Comparison of ENCODE assay signal across 6 cellular contexts in the genomic region with DNA sequence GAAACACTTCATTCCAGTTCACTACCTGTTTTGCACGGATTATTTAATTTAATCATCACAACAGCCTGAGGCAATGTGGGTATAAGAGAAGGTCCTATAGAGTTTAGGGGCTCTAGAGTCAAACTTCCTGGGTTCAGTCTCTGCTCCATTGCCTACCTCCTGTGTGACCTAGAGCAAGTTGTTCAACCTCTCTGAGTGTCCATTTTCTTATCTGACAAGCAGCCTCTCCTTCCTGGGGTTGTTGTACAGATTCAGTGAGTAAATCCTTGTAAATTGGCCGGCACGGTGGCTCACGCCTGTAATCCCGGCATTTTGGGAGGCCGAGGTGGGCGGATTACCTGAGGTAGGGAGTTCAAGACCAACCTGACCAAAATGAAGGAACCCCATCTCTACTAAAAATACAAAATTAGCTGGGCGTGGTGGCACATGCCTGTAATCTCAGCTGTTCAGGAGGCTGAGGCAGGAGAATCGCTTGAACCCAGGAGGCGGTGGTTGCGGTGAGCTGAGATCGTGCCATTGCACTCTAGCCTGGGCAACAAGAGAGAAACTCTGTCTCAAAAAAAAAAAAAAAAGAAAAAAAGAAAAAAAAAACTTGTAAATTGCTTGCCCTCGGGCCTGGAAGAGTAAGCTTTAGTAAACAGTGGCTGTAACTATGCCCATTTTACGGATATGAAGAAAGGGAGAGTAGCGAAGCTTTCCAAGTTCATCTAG. TPM values are rescaled to one million over a fixed set of nuclear protein-coding genes. Genes with fewer than 3 reads are reported as not detected.
DNase-seq lines count a peak whose midpoint lies in the region; ATAC-seq, FAIRE-seq and TF ChIP-seq lines count a peak whose summit lies in the region.
"Not testable (repeated sequence)": the region's sequence is repeated elsewhere in the genome, so short reads cannot be mapped to it uniquely, and the experiment has no call there.

No MANE protein-coding gene starts in this region.

- H4K8ac ChIP-seq in trophoblast cell (ENCODE audit: low read depth, low read length) = not testable (repeated sequence)

- H3K4me1 Mint-ChIP-seq in neural crest cell = peaks cover 22% of the 10 kb centered on the region

- H3K9me3 Mint-ChIP-seq in neural crest cell = not testable (repeated sequence)

- H2AK5ac ChIP-seq in trophoblast cell (ENCODE audit: low read length) = not testable (repeated sequence)

- H3K79me1 ChIP-seq in trophoblast cell (ENCODE audit: low read length) = not testable (repeated sequence)

- H3K27ac ChIP-seq in BLaER1; HEK293 (ENCODE audit: extremely low read depth, low read depth, low read length); OCI-LY7 (ENCODE audit: low read depth, low read length, poor library complexity, severe bottlenecking); K562 (ENCODE audit: extremely low read depth, low read depth, low read length); trophoblast cell (ENCODE audit: low read depth, low read length): not testable (repeated sequence)

- H3K27me3 ChIP-seq in BLaER1; K562 (ENCODE audit: control insufficient read depth in 2 of 2, insufficient read depth in 2 of 2, low read length in 2 of 2); trophoblast cell (ENCODE audit: insufficient read depth, low read length): not testable (repeated sequence)

- not testable (repeated sequence) for H3K79me2 ChIP-seq in OCI-LY7 (ENCODE audit: insufficient read depth, low read depth, low read length); K562 (ENCODE audit: control insufficient read depth, insufficient read depth, low read length); trophoblast cell (ENCODE audit: control insufficient read depth, insufficient read depth, low read length, poor library complexity)

- not testable (repeated sequence) for H3K9me2 ChIP-seq in OCI-LY7 (ENCODE audit: insufficient read depth, low read length)

- H3K4me3 Mint-ChIP-seq in neural crest cell = not testable (repeated sequence)

- not testable (repeated sequence) for ATAC-seq in K562

- not testable (repeated sequence) for DNase-seq in OCI-LY7 (ENCODE audit: low spot score); K562 (ENCODE audit: extremely low read depth in 1 of 4, low spot score in 3 of 4); neural crest cell (ENCODE audit: low read depth, low spot score); trophoblast cell

- not testable (repeated sequence) for H3K4me3 ChIP-seq in BLaER1; HEK293 (ENCODE audit: low read depth, low read length); OCI-LY7 (ENCODE audit: low read depth, low read length, poor library complexity, severe bottlenecking); K562; trophoblast cell (ENCODE audit: low read depth, low read length)

- H3K23ac ChIP-seq in trophoblast cell (ENCODE audit: low read length) = not testable (repeated sequence)

- H3K9ac ChIP-seq in BLaER1; K562 (ENCODE audit: insufficient read depth in 1 of 2, low read depth in 2 of 2, low read length in 2 of 2); trophoblast cell (ENCODE audit: low read length): not testable (repeated sequence)

- FAIRE-seq in K562 (lab: Jason Lieb, UNC) = peak; percentile 54

- H4K20me1 ChIP-seq in BLaER1; OCI-LY7 (ENCODE audit: insufficient read depth, low read length); K562 (replicated peaks; ENCODE audit: control insufficient read depth, insufficient read depth, low read length): not testable (repeated sequence)

- not testable (repeated sequence) for BruUV-seq in OCI-LY7 (replicated peaks; lab: Mats Ljungman, UMichigan); K562 (replicated peaks; lab: Mats Ljungman, UMichigan)

- H2AFZ ChIP-seq in OCI-LY7 (ENCODE audit: low read length) = peak overlapping the region; percentile 26; the same call in 1 of the 2 replicates
- not testable (repeated sequence) for H2AFZ ChIP-seq in K562 (ENCODE audit: low read depth, low read length); trophoblast cell (ENCODE audit: insufficient read depth, low read length, poor library complexity)

- intact Hi-C loops in OCI-LY7 (cut with micrococcal nuclease; ENCODE audit: unreplicated experiment); K562 (cut with micrococcal nuclease): not testable (repeated sequence)

- H3K4me1 ChIP-seq in BLaER1 (peaks cover 58% of the 10 kb centered on the region), OCI-LY7 (ENCODE audit: insufficient read depth, low read length, poor library complexity, severe bottlenecking) (peaks cover 33% of the 10 kb centered on the region), trophoblast cell (ENCODE audit: control insufficient read depth in 1 of 2, insufficient read depth in 2 of 2, low read length in 2 of 2) (peaks cover 5 to 13% of the 10 kb centered on the region in 2 experiments)
- not testable (repeated sequence) for H3K4me1 ChIP-seq in HEK293 (ENCODE audit: control insufficient read depth, insufficient read depth, low read length); K562 (replicated peaks in 1 of 2; ENCODE audit: control insufficient read depth in 2 of 2, insufficient read depth in 2 of 2, low read length in 2 of 2)

- H3K14ac ChIP-seq in trophoblast cell (ENCODE audit: low read length) = not testable (repeated sequence)

- H4K12ac ChIP-seq in trophoblast cell (ENCODE audit: low read depth, low read length) = not testable (repeated sequence)

- in situ Hi-C loops in K562 (cut with MboI) = not testable (repeated sequence)

- peak overlapping the region; percentile 62 for H3K4me2 ChIP-seq in BLaER1
- peak overlapping the region; percentile 25; the same call in 1 of the 2 replicates for H3K4me2 ChIP-seq in OCI-LY7 (ENCODE audit: low read length)
- not testable (repeated sequence) for H3K4me2 ChIP-seq in K562 (ENCODE audit: insufficient read depth, low read length); trophoblast cell (ENCODE audit: low read length)

- H3K27me3 Mint-ChIP-seq in neural crest cell (ENCODE audit: low read depth) = not testable (repeated sequence)

- H3K36me3 ChIP-seq in BLaER1; HEK293 (ENCODE audit: control insufficient read depth in 2 of 2, insufficient read depth in 1 of 2, low read length in 2 of 2); OCI-LY7 (ENCODE audit: insufficient read depth, low read length); K562 (ENCODE audit: control insufficient read depth, insufficient read depth, low read length); trophoblast cell (ENCODE audit: control insufficient read depth in 1 of 2, insufficient read depth in 2 of 2, low read length in 2 of 2): not testable (repeated sequence)

- not testable (repeated sequence) for H2BK5ac ChIP-seq in trophoblast cell (ENCODE audit: low read depth, low read length, poor library complexity)

- not testable (repeated sequence) for H3K9me1 ChIP-seq in K562 (ENCODE audit: control insufficient read depth, insufficient read depth, low read length)

- H4K91ac ChIP-seq in trophoblast cell (ENCODE audit: low read depth, low read length) = peak overlapping the region; percentile 39

- H2BK12ac ChIP-seq in trophoblast cell (ENCODE audit: low read length) = not testable (repeated sequence)

- not testable (repeated sequence) for H3K4ac ChIP-seq in trophoblast cell (ENCODE audit: low read depth, low read length)

- POLR2A ChIA-PET in HEK293 (lab: Yijun Ruan, JAX) = not testable (repeated sequence)
- POLR2A ChIA-PET in OCI-LY7 (lab: Charles Lee) = interaction anchor here (0.6 to 2.3 kb wide), 6 partner anchors 14 to 346 kb away, joined by 3 to 16 read pairs (median 4); no protein-coding TSS in a partner anchor
- POLR2A ChIA-PET in K562 (lab: Yijun Ruan, JAX) = interaction anchor here (7.0 kb wide), 1 partner anchor 12 kb away, joined by 78 read pairs; no protein-coding TSS in a partner anchor

- not testable (repeated sequence) for H3K18ac ChIP-seq in trophoblast cell (ENCODE audit: low read length)

- H3K27ac Mint-ChIP-seq in neural crest cell (ENCODE audit: unreplicated experiment) = peak overlapping the region; percentile 70

- TF ChIP-seq POLR2A in K562 (conservative IDR thresholded peaks at IDR 0.05) = not testable (repeated sequence)

- CTCF ChIA-PET in HEK293 (lab: Yijun Ruan, JAX) = interaction anchor here (1.0 kb wide), 1 partner anchor 85 kb away, joined by 4 read pairs; no protein-coding TSS in a partner anchor
- CTCF ChIA-PET in OCI-LY7 (lab: Charles Lee; ENCODE audit: unreplicated experiment); K562 (lab: Yijun Ruan, JAX; ENCODE audit: low intra/inter-chr PET ratio): not testable (repeated sequence)

- WGBS in K562 (ENCODE audit: insufficient coverage, low coverage, missing lambda C conversion rate) = 45% methylated on average over 14 of the region's 15 CpGs
- WGBS in trophoblast cell (ENCODE audit: extremely low coverage, insufficient coverage, insufficient read length) = no CpG with 5 or more reads among the region's 15 CpGs

- not testable (repeated sequence) for H3K36me3 Mint-ChIP-seq in neural crest cell (ENCODE audit: low read depth)

- not testable (repeated sequence) for TF ChIP-seq RAD21 in K562 (CRISPR knock-in tag; conservative IDR thresholded peaks at IDR 0.05 in 1 of 2, IDR thresholded peaks at IDR 0.05 in 1 of 2)

- not testable (repeated sequence) for TF ChIP-seq CTCF in HEK293 (tag by site-specific recombination; IDR thresholded peaks at IDR 0.05); OCI-LY7 (conservative IDR thresholded peaks at IDR 0.05; ENCODE audit: low read length); K562 (IDR thresholded peaks at IDR 0.05 in 2 of 3, conservative IDR thresholded peaks at IDR 0.05 in 1 of 3; ENCODE audit: insufficient read depth in 2 of 3, low read depth in 1 of 3, low read length in 3 of 3); neural crest cell (conservative IDR thresholded peaks at IDR 0.05)

- TF ChIP-seq EP300 in K562 (IDR thresholded peaks at IDR 0.05; ENCODE audit: low read length) = not testable (repeated sequence)

- H2BK120ac ChIP-seq in trophoblast cell (ENCODE audit: insufficient read depth, low read length, poor library complexity) = not testable (repeated sequence)

- not testable (repeated sequence) for H3K9me3 ChIP-seq in BLaER1; HEK293 (ENCODE audit: control insufficient read depth, insufficient read depth, low read depth, low read length); OCI-LY7 (ENCODE audit: low read length); K562 (replicated peaks; ENCODE audit: control insufficient read depth, insufficient read depth, low read depth, low read length); trophoblast cell (ENCODE audit: insufficient read depth, low read depth, low read length)

RNA-seq across cellular contexts. Expression of gene SNAI1, which starts 15.9 kb away (rescaled TPM):
- 1.0 and 3.6 TPM in 2 replicates for total RNA-seq in OCI-LY7 (2014; rRNA removed; shearing (Covaris generic))
- 1.6 and 1.8 TPM in 2 replicates for total RNA-seq in OCI-LY7 (2022)
- total RNA-seq in K562 (2011; cell fraction: chromatin; rRNA removed; ENCODE audit: low replicate concordance) = 4.4 and 12.8 TPM in 2 replicates
- 12.4 and 15.3 TPM in 2 replicates for total RNA-seq in K562 (2011; cell fraction: nucleolus; rRNA removed)
- 9.8 and 10.2 TPM in 2 replicates for total RNA-seq in K562 (2011; cell fraction: nucleoplasm; rRNA removed)
- total RNA-seq in K562 (2014; rRNA removed) = 1.7 and 7.3 TPM in 2 replicates
- 1.1 and 2.0 TPM in 2 replicates for total RNA-seq in K562 (2014; rRNA removed; fragmentation: Illumina TruSeq; extraction: Trizol)
- total RNA-seq in K562 (2015; rRNA removed; fragmentation: Illumina TruSeq; extraction: Trizol) = 2.4 TPM in 2 replicates
- total RNA-seq in K562 (2021) = 10.7 and 13.4 TPM in 2 replicates
- 1.6 and 7.1 TPM in 2 replicates for polyA plus RNA-seq in K562 (2011; rRNA removed)
- polyA plus RNA-seq in K562 (2011; cell fraction: cytosol; rRNA removed) = 2.3 and 3.2 TPM in 2 replicates
- polyA plus RNA-seq in K562 (2011; cell fraction: nucleus; rRNA removed) = 10.9 and 15.0 TPM in 2 replicates
- 9.7 and 21.7 TPM in 2 replicates for polyA plus RNA-seq in K562 (2012)
- 11.6 and 12.3 TPM in 2 replicates for polyA plus RNA-seq in K562 (2014; fragmentation: Illumina TruSeq; extraction: Trizol)
- under 1 TPM; 0.32 to 0.80 TPM for polyA plus RNA-seq in K562 (2014; fragmentation: Nextera tagmentation; extraction: Ambion mirVana)
- polyA plus RNA-seq in K562 (2014; rRNA removed) = 3.1 and 6.4 TPM in 2 replicates
- polyA minus RNA-seq in K562 (2011; rRNA and poly(A)+ RNA removed) = 1.2 and 1.4 TPM in 2 replicates
- 3.7 and 4.9 TPM in 2 replicates for polyA minus RNA-seq in K562 (2011; cell fraction: cytosol; rRNA and poly(A)+ RNA removed)
- 6.7 and 14.1 TPM in 2 replicates for polyA minus RNA-seq in K562 (2011; cell fraction: nucleus; rRNA and poly(A)+ RNA removed)
- total RNA-seq in neural crest cell = 12.5 and 12.9 TPM in 2 replicates
- 74.2 and 76.9 TPM in 2 replicates for polyA plus RNA-seq in trophoblast cell (2013)
